In genomic region chr11:61694971-61695706, GRCh38 we compare ENCODE assay signal across 8 cellular contexts. TPM values are rescaled to one million over a fixed set of nuclear protein-coding genes. Genes with fewer than 3 reads are reported as not detected.
A peak's percentile ranks its signal among the peaks of the same experiment; 100 is the strongest.
DNase-seq lines count a peak whose midpoint lies in the region; ATAC-seq lines count a peak whose summit lies in the region.

No MANE protein-coding gene starts in this region.

- no peaks in the 10 kb centered on the region for H3K9me3 Mint-ChIP-seq in activated naive CD8-positive, alpha-beta T cell treated with anti-CD3 and anti-CD28 coated beads for 36 hours
- no peaks in the 10 kb centered on the region for H3K9me3 Mint-ChIP-seq in stimulated activated effector memory CD8-positive, alpha-beta T cell treated with anti-CD3 and anti-CD28 coated beads, Interleukin-12 subunit alpha, Interleukin-12 subunit beta, amount 100 ng/mL, for 72 hours

- no peak for ATAC-seq in stimulated activated effector memory CD8-positive, alpha-beta T cell treated with anti-CD3 and anti-CD28 coated beads, Interleukin-12 subunit alpha, Interleukin-12 subunit beta, amount 100 ng/mL, for 72 hours
- ATAC-seq in HG03469 (IDR thresholded peaks at IDR 0.05; ENCODE audit: unreplicated experiment) (no peak), HG02981 (IDR thresholded peaks at IDR 0.05; ENCODE audit: unreplicated experiment) (no peak)

- H3K4me3 Mint-ChIP-seq in activated naive CD8-positive, alpha-beta T cell treated with anti-CD3 and anti-CD28 coated beads for 36 hours: peak overlapping the region; percentile 51
- H3K4me3 Mint-ChIP-seq in stimulated activated effector memory CD8-positive, alpha-beta T cell treated with anti-CD3 and anti-CD28 coated beads, Interleukin-12 subunit alpha, Interleukin-12 subunit beta, amount 100 ng/mL, for 72 hours: peak overlapping the region; percentile 63

- no peaks in the 10 kb centered on the region for H3K36me3 Mint-ChIP-seq in activated naive CD8-positive, alpha-beta T cell treated with anti-CD3 and anti-CD28 coated beads for 36 hours
- H3K36me3 Mint-ChIP-seq in stimulated activated effector memory CD8-positive, alpha-beta T cell treated with anti-CD3 and anti-CD28 coated beads, Interleukin-12 subunit alpha, Interleukin-12 subunit beta, amount 100 ng/mL, for 72 hours: no peaks in the 10 kb centered on the region

- DNase-seq in DMS 273 (lab: John Stamatoyannopoulos, UW; ENCODE audit: unreplicated experiment) (peak; percentile 69), DMS 273 treated with DMSO at 0.1 percent for 48 hours (lab: John Stamatoyannopoulos, UW) (no peak), hypothalamus (lab: John Stamatoyannopoulos, UW) (peak in 27 of 51 donors; percentile 23 to 80 (median 51)), SK-N-DZ (ENCODE audit: low spot score) (no peak)
- DNase-seq in activated naive CD8-positive, alpha-beta T cell treated with anti-CD3 and anti-CD28 coated beads for 36 hours: no peak
- no peak for DNase-seq in stimulated activated effector memory CD8-positive, alpha-beta T cell treated with anti-CD3 and anti-CD28 coated beads, Interleukin-12 subunit alpha, Interleukin-12 subunit beta, amount 100 ng/mL, for 72 hours (ENCODE audit: low spot score in 2 of 2)

- peaks cover 20% of the 10 kb centered on the region for H3K4me1 Mint-ChIP-seq in activated naive CD8-positive, alpha-beta T cell treated with anti-CD3 and anti-CD28 coated beads for 36 hours
- H3K4me1 Mint-ChIP-seq in stimulated activated effector memory CD8-positive, alpha-beta T cell treated with anti-CD3 and anti-CD28 coated beads, Interleukin-12 subunit alpha, Interleukin-12 subunit beta, amount 100 ng/mL, for 72 hours: peaks cover 28% of the 10 kb centered on the region

- no peaks in the 10 kb centered on the region for H3K27me3 Mint-ChIP-seq in activated naive CD8-positive, alpha-beta T cell treated with anti-CD3 and anti-CD28 coated beads for 36 hours

- H3K27ac Mint-ChIP-seq in activated naive CD8-positive, alpha-beta T cell treated with anti-CD3 and anti-CD28 coated beads for 36 hours: peak overlapping the region; percentile 79
- H3K27ac Mint-ChIP-seq in stimulated activated effector memory CD8-positive, alpha-beta T cell treated with anti-CD3 and anti-CD28 coated beads, Interleukin-12 subunit alpha, Interleukin-12 subunit beta, amount 100 ng/mL, for 72 hours: peak overlapping the region; percentile 94

RNA-seq across cellular contexts. Expression of gene DAGLA, which starts 14.9 kb away (rescaled TPM):
- under 1 TPM; 0.12 to 0.22 TPM for total RNA-seq in activated naive CD8-positive, alpha-beta T cell treated with anti-CD3 and anti-CD28 coated beads for 36 hours
- 4.0 and 4.3 TPM in 2 replicates for polyA plus RNA-seq in SK-N-DZ (2014; cell fraction: cytosol; rRNA removed)
- polyA plus RNA-seq in SK-N-DZ (2014; cell fraction: nucleus; rRNA removed): 4.3 and 6.7 TPM in 2 replicates

RNA-seq across cellular contexts. Expression of gene MYRF, which starts 57.3 kb away (rescaled TPM):
- under 1 TPM; 0.68 to 0.70 TPM for total RNA-seq in activated naive CD8-positive, alpha-beta T cell treated with anti-CD3 and anti-CD28 coated beads for 36 hours
- 15.1 and 15.2 TPM in 2 replicates for polyA plus RNA-seq in SK-N-DZ (2014; cell fraction: cytosol; rRNA removed)
- 68.5 and 88.2 TPM in 2 replicates for polyA plus RNA-seq in SK-N-DZ (2014; cell fraction: nucleus; rRNA removed)

Comparison
In these comparisons a context has a peak if more than half of its experiments do, and no peak if none do; other contexts are left out.
1. DNase-seq: peak in DMS 273 (single experiment) and hypothalamus (27 of 51); none in DMS 273 treated with DMSO at 0.1 percent for 48 hours (single experiment), activated naive CD8-positive, alpha-beta T cell treated with anti-CD3 and anti-CD28 coated beads for 36 hours (single experiment), stimulated activated effector memory CD8-positive, alpha-beta T cell treated with anti-CD3 and anti-CD28 coated beads, Interleukin-12 subunit alpha, Interleukin-12 subunit beta, amount 100 ng/mL, for 72 hours (0 of 2) and SK-N-DZ (single experiment).